Comparison of ENCODE assay signal across 9 cellular contexts in the genomic region with DNA sequence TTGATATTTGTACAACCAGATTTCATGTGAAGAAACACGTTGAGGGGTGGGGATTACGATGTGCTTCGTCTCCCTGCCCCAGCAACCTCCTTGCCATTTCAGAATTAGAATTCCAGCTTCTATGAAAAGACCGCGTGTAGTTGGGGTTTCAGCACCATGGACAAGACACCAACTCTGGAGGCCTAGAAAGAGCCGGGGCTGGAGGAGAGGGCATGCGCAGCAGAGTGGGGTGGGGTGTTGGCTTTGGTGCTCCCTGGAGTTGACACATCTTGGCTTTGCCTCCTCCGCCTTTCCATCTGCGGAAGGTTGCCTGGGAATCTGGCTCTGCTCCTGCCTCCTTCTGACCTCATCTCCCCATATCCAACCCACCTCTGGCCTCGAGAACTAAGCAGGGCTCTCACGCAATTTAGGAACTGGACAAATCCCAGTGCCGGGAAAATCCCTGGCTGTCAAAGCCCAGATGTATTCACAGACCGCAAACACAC.
A peak's percentile ranks its signal among the peaks of the same experiment; 100 is the strongest.
DNase-seq lines count a peak whose midpoint lies in the region; ATAC-seq and TF ChIP-seq lines count a peak whose summit lies in the region.
"Had no signal": no experiment of that assay in that cellular context is flagged by ENCODE, and none has a peak within 500 bp of the region (broad histone marks: within the 10 kb centered on the region; RNA-seq: fewer than 3 reads in every experiment).

No MANE protein-coding gene starts in this region.

- H3K4me3 ChIP-seq in epithelial cell of esophagus (ENCODE audit: low read length), result no peak overlapping the region
- H3K4me3 ChIP-seq: suprapubic skin had no signal

- H3K4me1 Mint-ChIP-seq in nephron progenitor cell, result no peaks in the 10 kb centered on the region
- H3K4me1 Mint-ChIP-seq in stimulated activated naive B cell treated with anti-CD40 and anti-IgM and Interleukin-4, amounts not matched to agents 10 μg/mL and 1 μg/mL and 100 μg/mL, for 72 hours, result no peaks in the 10 kb centered on the region

- CTCF ChIA-PET in GM10248 (lab: Yijun Ruan, JAX), result interaction anchor here (1.4 to 2.8 kb wide), 3 partner anchors 15 to 28 kb away, joined by 3 to 18 read pairs (median 10); no protein-coding TSS in a partner anchor

- H3K27me3 Mint-ChIP-seq in nephron progenitor cell (ENCODE audit: low read depth, poor library complexity), result peaks cover 69% of the 10 kb centered on the region
- peaks cover 24 to 26% of the 10 kb centered on the region in 2 donors for H3K27me3 Mint-ChIP-seq in stimulated activated naive B cell treated with anti-CD40 and anti-IgM and Interleukin-4, amounts not matched to agents 10 μg/mL and 1 μg/mL and 100 μg/mL, for 72 hours

- no peak for ATAC-seq in stimulated activated naive B cell treated with anti-CD40 and anti-IgM and Interleukin-4, amounts not matched to agents 10 μg/mL and 1 μg/mL and 100 μg/mL, for 72 hours (replicated peaks)
- ATAC-seq in GM19452 (IDR thresholded peaks at IDR 0.05; ENCODE audit: unreplicated experiment) (no peak), GM18505 (IDR thresholded peaks at IDR 0.05; ENCODE audit: unreplicated experiment) (no peak)

- no peak for TF ChIP-seq CTCF in GM10248 (IDR thresholded peaks at IDR 0.05; ENCODE audit: control extremely low read depth, extremely low read depth, low read depth, missing control alignments)
- TF ChIP-seq CTCF in epithelial cell of esophagus (IDR thresholded peaks at IDR 0.05; ENCODE audit: insufficient read depth, low read depth, low read length, missing control alignments), result no peak
- TF ChIP-seq CTCF in nephron progenitor cell (IDR thresholded peaks at IDR 0.05), result no peak

- H3K27ac Mint-ChIP-seq in nephron progenitor cell, result no peak overlapping the region
- H3K27ac Mint-ChIP-seq in stimulated activated naive B cell treated with anti-CD40 and anti-IgM and Interleukin-4, amounts not matched to agents 10 μg/mL and 1 μg/mL and 100 μg/mL, for 72 hours, result no peak overlapping the region

- no peaks in the 10 kb centered on the region for H3K36me3 Mint-ChIP-seq in nephron progenitor cell (ENCODE audit: low read depth)
- no peaks in the 10 kb centered on the region for H3K36me3 Mint-ChIP-seq in stimulated activated naive B cell treated with anti-CD40 and anti-IgM and Interleukin-4, amounts not matched to agents 10 μg/mL and 1 μg/mL and 100 μg/mL, for 72 hours

- POLR2A ChIA-PET in GM10248 (lab: Yijun Ruan, JAX), result no interaction called here

- no peaks in the 10 kb centered on the region for H3K9me3 Mint-ChIP-seq in nephron progenitor cell
- no peaks in the 10 kb centered on the region for H3K9me3 Mint-ChIP-seq in stimulated activated naive B cell treated with anti-CD40 and anti-IgM and Interleukin-4, amounts not matched to agents 10 μg/mL and 1 μg/mL and 100 μg/mL, for 72 hours

- TF ChIP-seq POLR2A in GM18505 (IDR thresholded peaks at IDR 0.05; ENCODE audit: borderline replicate concordance, extremely low read depth, insufficient read depth, insufficient read length), result no peak

- no peak overlapping the region for H3K4me3 Mint-ChIP-seq in nephron progenitor cell
- no peak overlapping the region for H3K4me3 Mint-ChIP-seq in stimulated activated naive B cell treated with anti-CD40 and anti-IgM and Interleukin-4, amounts not matched to agents 10 μg/mL and 1 μg/mL and 100 μg/mL, for 72 hours

- DNase-seq in GM10248 (ENCODE audit: extremely low spot score) (peak; percentile 44), NCI-H226 (peak; percentile 100), epithelial cell of esophagus (ENCODE audit: low read depth) (peak; percentile 73), nephron progenitor cell (peak; percentile 84), NCI-H1092 (lab: John Stamatoyannopoulos, UW) (no peak)
- DNase-seq in stimulated activated naive B cell treated with anti-CD40 and anti-IgM and Interleukin-4, amounts not matched to agents 10 μg/mL and 1 μg/mL and 100 μg/mL, for 72 hours, result no peak

Comparison
In these comparisons a context has a peak if more than half of its experiments do, and no peak if none do; other contexts are left out.
1. DNase-seq: peak in GM10248 (single experiment), NCI-H226 (single experiment), epithelial cell of esophagus (single experiment) and nephron progenitor cell (single experiment); none in stimulated activated naive B cell treated with anti-CD40 and anti-IgM and Interleukin-4, amounts not matched to agents 10 μg/mL and 1 μg/mL and 100 μg/mL, for 72 hours (single experiment) and NCI-H1092 (single experiment).